Comparison of ENCODE assay signal across 24 cellular contexts in the genomic region with DNA sequence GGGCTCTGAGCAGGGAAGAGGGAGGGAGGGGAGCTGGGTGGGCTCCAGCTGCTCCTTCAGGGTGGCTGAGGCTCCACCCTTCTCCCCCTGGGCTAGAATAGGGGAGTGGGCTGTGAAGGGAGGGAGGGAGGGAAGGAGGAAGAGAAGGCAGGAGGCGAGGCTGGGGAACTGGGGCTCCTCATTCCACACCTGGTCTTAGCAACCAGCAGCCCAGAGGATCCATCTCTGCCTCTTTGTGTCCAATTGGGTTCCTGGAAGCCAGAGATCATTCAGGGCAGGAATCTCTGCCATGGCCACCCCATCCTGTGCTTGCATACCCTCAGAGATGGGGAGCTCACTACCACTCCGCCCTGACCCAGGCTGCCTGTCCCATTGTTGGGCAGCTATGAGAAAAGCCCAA. TPM values are rescaled to one million over a fixed set of nuclear protein-coding genes. Genes with fewer than 3 reads are reported as not detected.
DNase-seq lines count a peak whose midpoint lies in the region; ATAC-seq, FAIRE-seq and TF ChIP-seq lines count a peak whose summit lies in the region.
"Had no signal": no experiment of that assay in that cellular context is flagged by ENCODE, and none has a peak within 500 bp of the region (broad histone marks: within the 10 kb centered on the region; RNA-seq: fewer than 3 reads in every experiment).

No MANE protein-coding gene starts in this region.

- ATAC-seq in A549 (no peak), WTC11 (no peak), HG02852 (IDR thresholded peaks at IDR 0.05; ENCODE audit: unreplicated experiment) (no peak)
- ATAC-seq: GM23338, HCT116 had no signal

- H3K4me3 Mint-ChIP-seq in WTC11, result no peak overlapping the region
- H3K4me3 Mint-ChIP-seq in dendritic cell treated with granulocyte-macrophage colony-stimulating factor and Interleukin-4, amounts not matched to agents 40 ng/mL and 50 ng/mL, for 4 days, result no peak overlapping the region
- H3K4me3 Mint-ChIP-seq: CD8-positive, alpha-beta memory T cell; GM23338; HFFc6 had no signal

- H3K36me3 ChIP-seq in neutrophil (peaks cover 99% of the 10 kb centered on the region), WERI-Rb-1 (no peaks in the 10 kb centered on the region)
- H3K36me3 ChIP-seq: BE2C had no signal

- no peak overlapping the region for H3K27ac ChIP-seq in A549
- H3K27ac ChIP-seq in neutrophil, result peak overlapping the region; percentile 95
- H3K27ac ChIP-seq in WERI-Rb-1, result no peak overlapping the region

- no peak for TF ChIP-seq EP300 in A549 (IDR thresholded peaks at IDR 0.05)

- DNase-seq in A549 (ENCODE audit: low read depth in 1 of 2, low spot score in 1 of 2) (no peak), WTC11 (ENCODE audit: low spot score) (no peak), COLO829 (ENCODE audit: low spot score) (no peak), WERI-Rb-1 (no peak), NCI-H2029 treated with DMSO at 0.1 percent for 48 hours (lab: John Stamatoyannopoulos, UW) (no peak)
- DNase-seq: ACHN; BE2C; C1 segment of cervical spinal cord; Caco-2; CD4-positive, CD25-positive, alpha-beta regulatory T cell; CD8-positive, alpha-beta memory T cell; DMS79; GF-D8; HFFc6 had no signal

- no peak overlapping the region for H3K4me2 ChIP-seq in A549
- H3K4me2 ChIP-seq: GM23338 had no signal

- no peak for TF ChIP-seq CTCF in A549 (IDR thresholded peaks at IDR 0.05)
- TF ChIP-seq CTCF in WTC11 (IDR thresholded peaks at IDR 0.05), result no peak
- TF ChIP-seq CTCF in neutrophil (IDR thresholded peaks at IDR 0.05), result no peak
- no peak for TF ChIP-seq CTCF in WERI-Rb-1 (IDR thresholded peaks at IDR 0.05; ENCODE audit: low read depth, low read length)

- H3K27me3 Mint-ChIP-seq in WTC11 (ENCODE audit: low read depth), result peaks cover 20% of the 10 kb centered on the region; the same call in 1 of the 2 replicates
- H3K27me3 Mint-ChIP-seq in dendritic cell treated with granulocyte-macrophage colony-stimulating factor and Interleukin-4, amounts not matched to agents 40 ng/mL and 50 ng/mL, for 4 days, result no peaks in the 10 kb centered on the region
- H3K27me3 Mint-ChIP-seq: CD4-positive, CD25-positive, alpha-beta regulatory T cell had no signal

- TF ChIP-seq POLR2A in A549 (IDR thresholded peaks at IDR 0.05; ENCODE audit: low read length), result no peak

- 73% methylated on average over 2 of the region's 2 CpGs for WGBS in A549 (ENCODE audit: missing lambda C conversion rate)

- TF ChIP-seq RAD21 in A549 (conservative IDR thresholded peaks at IDR 0.05 in 1 of 2, IDR thresholded peaks at IDR 0.05 in 1 of 2), result no peak

- intact Hi-C loops in dendritic cell treated with granulocyte-macrophage colony-stimulating factor and Interleukin-4, amounts not matched to agents 40 ng/mL and 50 ng/mL, for 4 days (cut with micrococcal nuclease), result no loop called here

- peaks cover 3% of the 10 kb centered on the region for H3K4me1 Mint-ChIP-seq in WTC11
- H3K4me1 Mint-ChIP-seq in dendritic cell treated with granulocyte-macrophage colony-stimulating factor and Interleukin-4, amounts not matched to agents 40 ng/mL and 50 ng/mL, for 4 days (ENCODE audit: low read depth), result peaks cover 79% of the 10 kb centered on the region

- H3K36me3 Mint-ChIP-seq in WTC11, result no peaks in the 10 kb centered on the region
- H3K36me3 Mint-ChIP-seq in dendritic cell treated with granulocyte-macrophage colony-stimulating factor and Interleukin-4, amounts not matched to agents 40 ng/mL and 50 ng/mL, for 4 days (ENCODE audit: low read depth), result peaks cover 100% of the 10 kb centered on the region

- POLR2A ChIA-PET in A549 (lab: Yijun Ruan, JAX), result no interaction called here
- POLR2A ChIA-PET in WTC11 (lab: Charles Lee), result no interaction called here

- H3K9me3 ChIP-seq in A549, result no peaks in the 10 kb centered on the region
- no peaks in the 10 kb centered on the region for H3K9me3 ChIP-seq in neutrophil
- no peaks in the 10 kb centered on the region for H3K9me3 ChIP-seq in WERI-Rb-1 (ENCODE audit: severe bottlenecking)
- H3K9me3 ChIP-seq: BE2C, Caco-2 had no signal

- peaks cover 11% of the 10 kb centered on the region for H3K9me3 Mint-ChIP-seq in WTC11
- no peaks in the 10 kb centered on the region for H3K9me3 Mint-ChIP-seq in dendritic cell treated with granulocyte-macrophage colony-stimulating factor and Interleukin-4, amounts not matched to agents 40 ng/mL and 50 ng/mL, for 4 days
- H3K9me3 Mint-ChIP-seq: CD4-positive, CD25-positive, alpha-beta regulatory T cell; HFFc6 had no signal

- H3K27me3 ChIP-seq in neutrophil (no peaks in the 10 kb centered on the region), WERI-Rb-1 (ENCODE audit: insufficient read depth, low read depth, severe bottlenecking) (peaks cover 49% of the 10 kb centered on the region)

- H3K27ac Mint-ChIP-seq in WTC11, result no peak overlapping the region
- H3K27ac Mint-ChIP-seq in dendritic cell treated with granulocyte-macrophage colony-stimulating factor and Interleukin-4, amounts not matched to agents 40 ng/mL and 50 ng/mL, for 4 days, result peak overlapping the region; percentile 17
- H3K27ac Mint-ChIP-seq: GM23338, HFFc6 had no signal

- FAIRE-seq in A549 (lab: Jason Lieb, UNC), result no peak
- FAIRE-seq: D721Med had no signal

- no peak overlapping the region for H3K4me3 ChIP-seq in A549
- H3K4me3 ChIP-seq in neutrophil (ENCODE audit: low read depth in 1 of 2, low read length in 1 of 2), result no peak overlapping the region
- no peak overlapping the region for H3K4me3 ChIP-seq in WERI-Rb-1 (ENCODE audit: low read depth, low read length)
- H3K4me3 ChIP-seq: GM23338 had no signal

- H3K4me1 ChIP-seq in A549, result no peaks in the 10 kb centered on the region
- peaks cover 74% of the 10 kb centered on the region in 2 experiments for H3K4me1 ChIP-seq in neutrophil (ENCODE audit: control insufficient read depth in 1 of 2, insufficient read depth in 1 of 2, low read depth in 1 of 2, low read length in 1 of 2)
- H3K4me1 ChIP-seq: BE2C, Caco-2 had no signal

- CTCF ChIA-PET in A549 (lab: Yijun Ruan, JAX) (interaction anchor here (1.3 to 4.9 kb wide), 3 partner anchors 11 to 109 kb away, joined by 5 to 30 read pairs (median 8); no protein-coding TSS in a partner anchor), WTC11 (lab: Charles Lee) (interaction anchor here (0.6 to 2.4 kb wide), 4 partner anchors 12 to 109 kb away, joined by 3 to 11 read pairs (median 6); no protein-coding TSS in a partner anchor)

TF ChIP-seq in A549, 52 proteins besides CTCF, POLR2A, EP300 and RAD21:
- TF ChIP-seq, protein P1, sequence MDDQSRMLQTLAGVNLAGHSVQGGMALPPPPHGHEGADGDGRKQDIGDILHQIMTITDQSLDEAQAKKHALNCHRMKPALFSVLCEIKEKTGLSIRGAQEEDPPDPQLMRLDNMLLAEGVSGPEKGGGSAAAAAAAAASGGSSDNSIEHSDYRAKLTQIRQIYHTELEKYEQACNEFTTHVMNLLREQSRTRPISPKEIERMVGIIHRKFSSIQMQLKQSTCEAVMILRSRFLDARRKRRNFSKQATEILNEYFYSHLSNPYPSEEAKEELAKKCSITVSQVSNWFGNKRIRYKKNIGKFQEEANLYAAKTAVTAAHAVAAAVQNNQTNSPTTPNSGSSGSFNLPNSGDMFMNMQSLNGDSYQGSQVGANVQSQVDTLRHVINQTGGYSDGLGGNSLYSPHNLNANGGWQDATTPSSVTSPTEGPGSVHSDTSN (IDR thresholded peaks at IDR 0.05), result no peak
- TF ChIP-seq ZFP36 (IDR thresholded peaks at IDR 0.05; ENCODE audit: borderline replicate concordance, partially characterized antibody), result peak; percentile 11
TF ChIP-seq in A549: peak in this region for 1.

TF ChIP-seq in WTC11, 78 proteins besides CTCF, POLR2A, EP300 and RAD21:
- TF ChIP-seq, protein P2, sequence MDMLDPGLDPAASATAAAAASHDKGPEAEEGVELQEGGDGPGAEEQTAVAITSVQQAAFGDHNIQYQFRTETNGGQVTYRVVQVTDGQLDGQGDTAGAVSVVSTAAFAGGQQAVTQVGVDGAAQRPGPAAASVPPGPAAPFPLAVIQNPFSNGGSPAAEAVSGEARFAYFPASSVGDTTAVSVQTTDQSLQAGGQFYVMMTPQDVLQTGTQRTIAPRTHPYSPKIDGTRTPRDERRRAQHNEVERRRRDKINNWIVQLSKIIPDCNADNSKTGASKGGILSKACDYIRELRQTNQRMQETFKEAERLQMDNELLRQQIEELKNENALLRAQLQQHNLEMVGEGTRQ (CRISPR knock-in tag; IDR thresholded peaks at IDR 0.05), result no peak
- TF ChIP-seq GTF2I (CRISPR knock-in tag; conservative IDR thresholded peaks at IDR 0.05), result 0 out of 2 replicates have a peak, but pooled peaks have one; percentile 30

RNA-seq across cellular contexts. Expression of a gene that starts 7.7 kb away (rescaled TPM):
- not detected in 2 replicates for polyA plus RNA-seq in A549 (2011; rRNA removed)
- 0.03 TPM in 1 of 2 replicates, not detected in the other for polyA plus RNA-seq in A549 (2012; cell fraction: cytosol; rRNA removed)
- not detected in 2 replicates for polyA plus RNA-seq in A549 (2012; cell fraction: nucleus; rRNA removed)
- not detected in 3 replicates for polyA plus RNA-seq in A549 (2017; fragmentation: RNase III; extraction: RNeasy Plus Mini Kit Qiagen cat#74134 plus additional on column Dnase treatment)
- polyA minus RNA-seq in A549 (2011; rRNA and poly(A)+ RNA removed), result not detected in 2 replicates
- total RNA-seq in WTC11 (2021), result not detected in 3 replicates
- total RNA-seq: A172, Caco-2, GM23338, H7, HFFc6, HT-29 had no signal
- polyA plus RNA-seq: GM23338 had no signal

RNA-seq across cellular contexts. Expression of a gene that starts 44.9 kb away (rescaled TPM):
- polyA plus RNA-seq in A549 (2011; rRNA removed) (not detected in 2 replicates), A549 (2017; fragmentation: RNase III; extraction: RNeasy Plus Mini Kit Qiagen cat#74134 plus additional on column Dnase treatment) (not detected in 3 replicates)
- polyA plus RNA-seq in A549 (2012; cell fraction: cytosol; rRNA removed), result not detected in 2 replicates
- polyA plus RNA-seq in A549 (2012; cell fraction: nucleus; rRNA removed), result not detected in 2 replicates
- polyA minus RNA-seq in A549 (2011; rRNA and poly(A)+ RNA removed), result not detected in 2 replicates
- 0.05 to 0.07 TPM (median 0.07 TPM) in 3 replicates for total RNA-seq in WTC11 (2021)
- total RNA-seq: A172, Caco-2, Daoy, GM23338, H7, HT-29 had no signal
- polyA plus RNA-seq: GM23338 had no signal

RNA-seq across cellular contexts. Expression of a gene that starts 51.7 kb away (rescaled TPM):
- polyA plus RNA-seq in A549 (2011; rRNA removed), result not detected in 2 replicates
- polyA plus RNA-seq in A549 (2012; cell fraction: cytosol; rRNA removed), result not detected in 2 replicates
- not detected in 2 replicates for polyA plus RNA-seq in A549 (2012; cell fraction: nucleus; rRNA removed)
- not detected in 3 replicates for polyA plus RNA-seq in A549 (2017; fragmentation: RNase III; extraction: RNeasy Plus Mini Kit Qiagen cat#74134 plus additional on column Dnase treatment)
- polyA minus RNA-seq in A549 (2011; rRNA and poly(A)+ RNA removed), result not detected in 2 replicates
- 2.7 to 5.9 TPM (median 4.5 TPM) in 3 replicates for total RNA-seq in WTC11 (2021)
- total RNA-seq: A172; Caco-2; CD4-positive, CD25-positive, alpha-beta regulatory T cell; CD8-positive, alpha-beta memory T cell; Daoy; GM23338; HFFc6; HT-29 had no signal
- polyA plus RNA-seq: CD4-positive, CD25-positive, alpha-beta regulatory T cell; CD8-positive, alpha-beta memory T cell had no signal
